ENCODE assay signal across 17 cellular contexts in genomic region chr10:105844653-105845052, GRCh38.
"Had no signal": no experiment of that assay in that cellular context is flagged by ENCODE, and none has a peak within 500 bp of the region (broad histone marks: within the 10 kb centered on the region; RNA-seq: fewer than 3 reads in every experiment).

No MANE protein-coding gene starts in this region.

- ATAC-seq: activated naive CD8-positive, alpha-beta T cell treated with anti-CD3 and anti-CD28 coated beads, Interleukin-2, amount 50 U/mL, for 24 hours; activated T-helper 17 cell treated with anti-CD3 and anti-CD28 coated beads, Interleukin-2, amount 50 U/mL, for 72 hours; gastroesophageal sphincter; left ventricle myocardium superior; stimulated activated memory B cell treated with anti-CD40 and anti-IgM and Interleukin-4, amounts not matched to agents 10 μg/mL and 1 μg/mL and 100 μg/mL, for 72 hours had no signal

- H3K27me3 ChIP-seq: cardiac muscle cell, gastroesophageal sphincter, ovary, tibial artery, uterus had no signal

- H3K9me3 ChIP-seq: gastroesophageal sphincter, ovary, tibial artery, uterus had no signal

- DNase-seq: activated CD4-positive, alpha-beta T cell treated with anti-CD3 and anti-CD28 coated beads for 1 hour; activated CD4-positive, alpha-beta T cell treated with anti-CD3 and anti-CD28 coated beads, Interleukin-2, amount 50 U/mL, for 4 hours; activated naive CD4-positive, alpha-beta T cell treated with Interleukin-2 at 50 U/mL for 16 hours; activated naive CD8-positive, alpha-beta T cell treated with anti-CD3 and anti-CD28 coated beads, Interleukin-2, amount 50 U/mL, for 24 hours; erythroblast; left ventricle myocardium superior; mesendoderm; nephron progenitor cell; ovary; stimulated activated CD4-positive, alpha-beta T cell treated with anti-CD3 and anti-CD28 coated beads, Interleukin-12 subunit alpha, Interleukin-12 subunit beta, amount 100 ng/mL, for 4 hours; stimulated activated CD4-positive, alpha-beta T cell treated with anti-CD3 and anti-CD28 coated beads, Interleukin-2, amount 100 ng/mL, for 48 hours; tibial artery; uterus had no signal

- H3K27ac ChIP-seq: cardiac muscle cell, gastroesophageal sphincter, ovary, tibial artery, uterus had no signal

- H3K4me3 ChIP-seq: cardiac muscle cell, gastroesophageal sphincter, ovary, tibial artery, uterus had no signal

- H3K4me1 ChIP-seq: gastroesophageal sphincter, tibial artery, uterus had no signal

- H3K36me3 ChIP-seq: cardiac muscle cell, gastroesophageal sphincter, ovary, tibial artery, uterus had no signal
